ENCODE assay signal across 8 cellular contexts in the genomic region with DNA sequence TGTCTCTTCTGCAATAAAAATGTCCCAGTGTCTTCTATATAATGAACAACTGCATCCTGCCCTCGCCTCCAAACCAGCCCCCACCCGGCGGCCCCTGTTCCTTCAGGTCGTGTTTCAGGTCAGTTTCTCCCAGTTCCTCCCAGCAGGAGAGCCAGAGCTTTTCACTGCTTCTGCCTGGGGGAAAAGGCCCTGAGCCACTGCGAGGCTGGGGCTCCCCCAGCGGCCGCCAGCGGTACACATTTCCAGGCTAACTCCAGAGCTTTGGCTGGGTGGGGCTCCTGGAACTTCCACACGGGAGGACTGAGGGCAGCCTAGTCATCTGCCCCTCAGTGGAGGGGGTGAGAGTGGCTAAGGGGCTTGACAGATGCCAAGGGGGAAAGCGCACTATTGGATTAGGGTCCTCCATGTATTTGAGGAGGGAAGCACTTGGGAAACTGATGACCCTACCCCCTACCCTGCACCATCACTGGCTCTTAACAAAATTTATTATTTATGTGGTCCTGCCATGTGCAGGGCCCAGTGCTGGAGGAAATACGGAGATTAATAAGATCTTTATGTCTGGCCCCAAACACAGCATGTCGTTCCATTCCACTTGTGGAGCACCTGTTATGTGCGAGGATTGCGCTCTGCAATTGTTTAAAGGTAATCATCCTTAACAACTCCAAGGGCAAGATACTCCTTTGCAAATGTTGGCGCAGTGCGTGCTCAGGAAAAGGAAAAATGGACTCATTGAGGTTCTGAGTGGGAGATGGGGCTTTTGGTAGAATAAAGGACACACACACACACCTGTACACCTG. TPM values are rescaled to one million over a fixed set of nuclear protein-coding genes. Genes with fewer than 3 reads are reported as not detected.
DNase-seq lines count a peak whose midpoint lies in the region; ATAC-seq and TF ChIP-seq lines count a peak whose summit lies in the region.

No MANE protein-coding gene starts in this region.

- ATAC-seq in GM21737 (IDR thresholded peaks at IDR 0.05; ENCODE audit: unreplicated experiment) = peak; percentile 72

- H3K4me3 ChIP-seq in Loucy (ENCODE audit: low read length, poor library complexity, severe bottlenecking) = no peak overlapping the region

- no peaks in the 10 kb centered on the region for H3K27me3 Mint-ChIP-seq in MCF 10A (ENCODE audit: insufficient read depth, unreplicated experiment)

- CTCF ChIA-PET in MCF 10A (lab: Yijun Ruan, JAX) = interaction anchor here (0.5 to 7.4 kb wide), 32 partner anchors 8 to 505 kb away, joined by 3 to 127 read pairs (median 4); a partner anchor contains a TSS

- peaks cover 18% of the 10 kb centered on the region for H3K4me1 Mint-ChIP-seq in MCF 10A (ENCODE audit: insufficient read depth, unreplicated experiment)

- no peaks in the 10 kb centered on the region for H3K27me3 ChIP-seq in Loucy (ENCODE audit: insufficient read depth, low read length, poor library complexity, severe bottlenecking)

- H2AFZ ChIP-seq in Loucy (ENCODE audit: low read length) = no peak overlapping the region

- intact Hi-C loops in MCF 10A (cut with micrococcal nuclease) = loop anchor here (1.0 kb wide), 1 partner anchor 25 kb away; no protein-coding TSS in a partner anchor

- POLR2A ChIA-PET in MCF 10A (lab: Yijun Ruan, JAX) = interaction anchor here (0.8 to 2.2 kb wide), 4 partner anchors 10 to 26 kb away, joined by 3 to 10 read pairs (median 4); no protein-coding TSS in a partner anchor

- no peaks in the 10 kb centered on the region for H3K9me2 ChIP-seq in Loucy (replicated peaks; ENCODE audit: low read depth, low read length)

- BruUV-seq in MCF 10A (replicated peaks; lab: Mats Ljungman, UMichigan) = no TSS peak

- no peak overlapping the region for H3K4me2 ChIP-seq in Loucy (ENCODE audit: low read depth, low read length, poor library complexity, severe bottlenecking)

- no peaks in the 10 kb centered on the region for H3K79me2 ChIP-seq in Loucy (ENCODE audit: insufficient read depth, low read length)

- no peaks in the 10 kb centered on the region for H3F3A ChIP-seq in Loucy (ENCODE audit: low read depth)

- no peaks in the 10 kb centered on the region for H3K4me1 ChIP-seq in Loucy (ENCODE audit: insufficient read depth, low read length, poor library complexity, severe bottlenecking)

- no peaks in the 10 kb centered on the region for H3K9me3 Mint-ChIP-seq in MCF 10A (ENCODE audit: unreplicated experiment)

- no peaks in the 10 kb centered on the region for H3K9me3 ChIP-seq in Loucy (ENCODE audit: insufficient read depth, low read depth, low read length)

- H3K36me3 Mint-ChIP-seq in MCF 10A (ENCODE audit: insufficient read depth, unreplicated experiment) = no peaks in the 10 kb centered on the region

- TF ChIP-seq CTCF in Loucy (conservative IDR thresholded peaks at IDR 0.05; ENCODE audit: low read length) (peak; percentile 93), MCF 10A (IDR thresholded peaks at IDR 0.05; ENCODE audit: unreplicated experiment) (peak; percentile 80)

- H3K27ac Mint-ChIP-seq in MCF 10A (ENCODE audit: low read depth, unreplicated experiment) = peak overlapping the region; percentile 31

- no peak overlapping the region for H3K9ac ChIP-seq in Loucy (ENCODE audit: low read depth, low read length, poor library complexity, severe bottlenecking)

- no peaks in the 10 kb centered on the region for H4K20me1 ChIP-seq in Loucy (ENCODE audit: insufficient read depth, low read length, poor library complexity, severe bottlenecking)

- no peak overlapping the region for H3K4me3 Mint-ChIP-seq in MCF 10A (ENCODE audit: unreplicated experiment)

- no peaks in the 10 kb centered on the region for H3K36me3 ChIP-seq in Loucy (ENCODE audit: insufficient read depth, low read length)

- DNase-seq in DMS79 treated with DMSO at 0.1 percent for 48 hours (lab: John Stamatoyannopoulos, UW) (peak; percentile 58), SHP77 treated with DMSO at 0.1 percent for 48 hours (lab: John Stamatoyannopoulos, UW) (peak; percentile 54), MCF 10A (ENCODE audit: unreplicated experiment) (peak; percentile 73), iris pigment epithelial cell (ENCODE audit: low read depth) (peak; percentile 53), NCI-H128 (lab: John Stamatoyannopoulos, UW; ENCODE audit: unreplicated experiment) (no peak)
- peak; percentile 65 for DNase-seq in stimulated activated CD8-positive, alpha-beta memory T cell treated with anti-CD3 and anti-CD28 coated beads, Interleukin-4, amount 100 ng/mL, for 48 hours

RNA-seq across cellular contexts. Expression of a gene that starts 17.3 kb away (rescaled TPM):
- not detected in 2 replicates for total RNA-seq in MCF 10A (2022)

RNA-seq across cellular contexts. Expression of a gene that starts 25.0 kb away (rescaled TPM):
- 16.5 and 41.8 TPM in 2 replicates for total RNA-seq in MCF 10A (2022)

RNA-seq across cellular contexts. Expression of a gene that starts 54.2 kb away (rescaled TPM):
- 7.1 and 10.0 TPM in 2 replicates for total RNA-seq in MCF 10A (2022)
